In the genomic region with DNA sequence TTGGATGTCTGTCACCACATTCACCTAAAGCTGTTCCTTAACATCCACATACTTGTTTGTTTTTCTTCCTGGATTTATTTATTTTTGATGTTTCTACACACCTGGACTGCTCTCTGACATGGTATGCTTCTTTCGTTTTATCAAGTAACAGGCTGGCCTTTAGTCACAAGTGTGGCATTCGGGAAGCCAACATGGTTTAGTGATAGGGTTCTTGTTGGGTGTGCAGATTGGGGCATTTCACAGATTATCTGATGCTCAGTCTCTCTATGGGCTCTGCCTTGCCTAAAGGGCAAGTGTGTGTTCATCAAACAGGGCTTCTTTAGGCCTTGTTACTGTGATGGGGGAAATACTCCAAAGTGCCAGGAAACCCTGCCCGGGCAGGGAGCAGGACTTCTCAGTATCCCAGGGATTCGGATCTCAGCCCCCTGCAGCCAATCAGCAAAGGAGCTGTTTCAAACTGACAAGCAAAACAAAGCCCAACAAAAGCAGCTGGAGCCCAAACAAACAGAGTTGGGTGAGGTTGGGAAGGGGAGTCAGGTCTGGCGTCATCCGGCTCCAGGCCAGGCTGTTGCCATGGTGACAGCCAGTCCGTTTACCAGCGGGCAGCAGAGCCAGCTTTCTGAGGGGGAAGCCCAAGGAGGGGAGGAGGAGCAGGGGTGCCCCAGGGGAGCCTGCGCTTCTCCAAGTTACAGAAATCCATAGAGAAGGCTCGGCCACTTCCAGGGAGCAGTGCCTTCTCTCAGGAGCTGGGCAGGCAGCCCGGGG, we compare ENCODE assay signal across 8 cellular contexts. TPM values are rescaled to one million over a fixed set of nuclear protein-coding genes. Genes with fewer than 3 reads are reported as not detected.
A peak's percentile ranks its signal among the peaks of the same experiment; 100 is the strongest.
DNase-seq lines count a peak whose midpoint lies in the region; ATAC-seq and TF ChIP-seq lines count a peak whose summit lies in the region.

No MANE protein-coding gene starts in this region.

- WGBS in stomach, 5 donors: 6 to 20% (median 14%) methylated on average over 11 of the region's 11 CpGs

- H3K27me3 ChIP-seq in AG04450 (ENCODE audit: control insufficient read depth, insufficient read depth, low read length) (no peaks in the 10 kb centered on the region), stomach (no peaks in the 10 kb centered on the region)

- no peaks in the 10 kb centered on the region for H3K9me3 ChIP-seq in AG04450 (ENCODE audit: control insufficient read depth, insufficient read depth, low read length)
- H3K9me3 ChIP-seq in stomach: no peaks in the 10 kb centered on the region

- H3K4me1 Mint-ChIP-seq in chondrocyte (ENCODE audit: low read depth): peaks cover 24% of the 10 kb centered on the region
- peaks cover 4 to 6% of the 10 kb centered on the region in 2 donors for H3K4me1 Mint-ChIP-seq in natural killer cell treated with Interleukin-12 subunit alpha and Interleukin-12 subunit beta and Interleukin-15 and Interleukin-18, amount 100 ng/mL, for 72 hours (ENCODE audit: low read depth in 2 of 2)

- H3K27ac ChIP-seq in AG04450 (ENCODE audit: low read depth, low read length): peak overlapping the region; percentile 52
- H3K27ac ChIP-seq in stomach: peak overlapping the region; percentile 57 to 84 (median 81)

- no peaks in the 10 kb centered on the region for H3K27me3 Mint-ChIP-seq in chondrocyte (ENCODE audit: low read depth)
- H3K27me3 Mint-ChIP-seq in natural killer cell treated with Interleukin-12 subunit alpha and Interleukin-12 subunit beta and Interleukin-15 and Interleukin-18, amount 100 ng/mL, for 72 hours: peaks cover 4 to 12% of the 10 kb centered on the region in 2 donors

- CTCF ChIA-PET in AG04450 (lab: Charles Lee): interaction anchor here (0.5 to 9.2 kb wide), 5 partner anchors 164 to 250 kb away, joined by 3 to 155 read pairs (median 6); no protein-coding TSS in a partner anchor

- DNase-seq in AG04450 (ENCODE audit: low read depth, low spot score) (peak; percentile 63), NCI-H2029 treated with DMSO at 0.1 percent for 48 hours (lab: John Stamatoyannopoulos, UW) (peak; percentile 22), chondrocyte (ENCODE audit: low spot score) (peak; percentile 95), left colon (peak; percentile 62 to 78), stomach (peak; percentile 74), SKM-1 (lab: John Stamatoyannopoulos, UW; ENCODE audit: unreplicated experiment) (no peak), SIG-M5 (lab: John Stamatoyannopoulos, UW) (no peak)
- no peak for DNase-seq in natural killer cell treated with Interleukin-12 subunit alpha and Interleukin-12 subunit beta and Interleukin-15 and Interleukin-18, amount 100 ng/mL, for 72 hours (ENCODE audit: low spot score)

- H3K36me3 Mint-ChIP-seq in chondrocyte (ENCODE audit: low read depth): no peaks in the 10 kb centered on the region
- H3K36me3 Mint-ChIP-seq in natural killer cell treated with Interleukin-12 subunit alpha and Interleukin-12 subunit beta and Interleukin-15 and Interleukin-18, amount 100 ng/mL, for 72 hours: no peaks in the 10 kb centered on the region

- peak; percentile 38 for ATAC-seq in left colon
- no peak for ATAC-seq in natural killer cell treated with Interleukin-12 subunit alpha and Interleukin-12 subunit beta and Interleukin-15 and Interleukin-18, amount 100 ng/mL, for 72 hours

- peaks cover 13 to 46% (median 30%) of the 10 kb centered on the region in 4 donors for H3K4me1 ChIP-seq in stomach

- peak overlapping the region; percentile 91 for H3K27ac Mint-ChIP-seq in chondrocyte (ENCODE audit: unreplicated experiment)
- no peak overlapping the region for H3K27ac Mint-ChIP-seq in natural killer cell treated with Interleukin-12 subunit alpha and Interleukin-12 subunit beta and Interleukin-15 and Interleukin-18, amount 100 ng/mL, for 72 hours

- TF ChIP-seq CTCF in AG04450 (IDR thresholded peaks at IDR 0.05; ENCODE audit: low read depth, low read length) (no peak), chondrocyte (IDR thresholded peaks at IDR 0.05) (no peak), stomach (IDR thresholded peaks at IDR 0.05) (no peak)

- intact Hi-C loops in left colon (cut with DNase I, micrococcal nuclease): no loop called here
- intact Hi-C loops in stomach (cut with DNase I; ENCODE audit: low total_unique reads): no loop called here

- H3K4me3 ChIP-seq in AG04450 (ENCODE audit: low read depth, low read length): no peak overlapping the region; the same call in 1 of the 2 replicates
- no peak overlapping the region for H3K4me3 ChIP-seq in stomach

- TF ChIP-seq EP300 in stomach (IDR thresholded peaks at IDR 0.05): peak; percentile 58

- no peaks in the 10 kb centered on the region for H3K9me3 Mint-ChIP-seq in chondrocyte (ENCODE audit: low read depth)
- H3K9me3 Mint-ChIP-seq in natural killer cell treated with Interleukin-12 subunit alpha and Interleukin-12 subunit beta and Interleukin-15 and Interleukin-18, amount 100 ng/mL, for 72 hours: no peaks in the 10 kb centered on the region

- H3K4me3 Mint-ChIP-seq in chondrocyte (ENCODE audit: unreplicated experiment): peak overlapping the region; percentile 26
- H3K4me3 Mint-ChIP-seq in natural killer cell treated with Interleukin-12 subunit alpha and Interleukin-12 subunit beta and Interleukin-15 and Interleukin-18, amount 100 ng/mL, for 72 hours: no peak overlapping the region

- POLR2A ChIA-PET in AG04450 (lab: Yijun Ruan, JAX): interaction anchor here (0.5 to 1.2 kb wide), 4 partner anchors 118 to 606 kb away, joined by 3 to 4 read pairs (median 4); a partner anchor contains a TSS

- no peak for TF ChIP-seq POLR2A in stomach (IDR thresholded peaks at IDR 0.05)

- no peaks in the 10 kb centered on the region for H3K36me3 ChIP-seq in stomach

RNA-seq across cellular contexts. Expression of a gene that starts 31.8 kb away (rescaled TPM):
- polyA plus RNA-seq in AG04450 (2011; rRNA removed) (30.6 and 55.8 TPM in 2 replicates), stomach (10 to 100 TPM; 62.2 to 82.0 (median 77.1) TPM)
- polyA minus RNA-seq in AG04450 (2011; rRNA and poly(A)+ RNA removed): 112 and 193 TPM in 2 replicates
- total RNA-seq in chondrocyte (116 to 175 TPM (median 152 TPM) in 3 replicates), left colon (100 to 1,000 TPM; 220 to 877 TPM), stomach (1,000 to 10,000 TPM in 1 of 5 donors, 100 to 1,000 TPM in 4; 134 to 1,274 (median 649) TPM)
- total RNA-seq in natural killer cell treated with Interleukin-12 subunit alpha and Interleukin-12 subunit beta and Interleukin-15 and Interleukin-18, amount 100 ng/mL, for 72 hours: 10 to 100 TPM; 25.3 to 35.2 TPM

Comparison
In these comparisons a context has a peak if more than half of its experiments do, and no peak if none do; other contexts are left out.
1. DNase-seq: peak in AG04450 (single experiment), NCI-H2029 treated with DMSO at 0.1 percent for 48 hours (single experiment), chondrocyte (single experiment), left colon (2 of 2) and stomach (single experiment); none in SKM-1 (single experiment), SIG-M5 (single experiment) and natural killer cell treated with Interleukin-12 subunit alpha and Interleukin-12 subunit beta and Interleukin-15 and Interleukin-18, amount 100 ng/mL, for 72 hours (single experiment).